20 cellular contexts compared by ENCODE assay signal in the genomic region with DNA sequence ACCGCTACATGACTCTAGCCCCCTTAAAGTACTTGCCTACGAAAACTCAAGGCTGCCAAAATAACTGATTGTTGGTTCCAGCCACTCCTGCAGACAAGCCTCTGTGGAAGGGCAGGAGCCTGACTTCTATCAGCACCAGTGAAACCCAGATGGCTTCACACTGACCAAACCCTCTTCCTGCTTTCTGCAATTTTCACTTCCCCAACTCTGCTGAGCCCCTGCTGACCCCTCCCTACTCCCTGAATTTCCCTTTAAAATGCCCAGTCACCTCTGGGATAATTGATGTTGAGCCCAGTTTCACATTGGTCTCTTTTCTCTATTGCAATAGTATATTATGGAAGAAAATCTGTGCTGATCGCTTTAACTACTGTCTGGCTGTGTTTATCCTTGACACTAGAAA.
DNase-seq lines count a peak whose midpoint lies in the region; ATAC-seq and TF ChIP-seq lines count a peak whose summit lies in the region.
"Had no signal": no experiment of that assay in that cellular context is flagged by ENCODE, and none has a peak within 500 bp of the region (broad histone marks: within the 10 kb centered on the region; RNA-seq: fewer than 3 reads in every experiment).

No MANE protein-coding gene starts in this region.

- no peak overlapping the region for H2AFZ ChIP-seq in OCI-LY7 (ENCODE audit: low read length)
- H2AFZ ChIP-seq: GM23248 had no signal

- DNase-seq in CD4-positive, CD25-positive, alpha-beta regulatory T cell: no peak
- DNase-seq in OCI-LY7 (ENCODE audit: low spot score): no peak
- peak; percentile 3 for DNase-seq in medulla oblongata (ENCODE audit: extremely low spot score)
- DNase-seq in nucleus accumbens (lab: John Stamatoyannopoulos, UW): no peak
- no peak for DNase-seq in NCI-H345 (lab: John Stamatoyannopoulos, UW)
- no peak for DNase-seq in Right ventricle myocardium superior
- no peak for DNase-seq in GM03348 (ENCODE audit: low spot score)
- DNase-seq: activated CD4-positive, alpha-beta T cell treated with anti-CD3 and anti-CD28 coated beads for 4 hours; activated gamma-delta T cell; Calu3; NCI-H2029 treated with DMSO at 0.1 percent for 48 hours; NCI-H510A; ovary; right lobe of liver; stimulated activated naive CD8-positive, alpha-beta T cell treated with anti-CD3 and anti-CD28 coated beads, Interleukin-15, Interleukin-2, amounts not matched to agents 100 U/mL and 50 U/mL, for 24 hours; trophoblast cell had no signal

- H3K27me3 ChIP-seq in CD4-positive, CD25-positive, alpha-beta regulatory T cell (ENCODE audit: control insufficient read depth, insufficient read depth, low read length): no peaks in the 10 kb centered on the region
- H3K27me3 ChIP-seq: gastroesophageal sphincter, ovary, right lobe of liver had no signal

- intact Hi-C loops in OCI-LY7 (cut with micrococcal nuclease; ENCODE audit: unreplicated experiment) (loop anchor here (2.0 to 10.0 kb wide), 3 partner anchors 63 to 231 kb away; a partner anchor contains a TSS), Right ventricle myocardium superior (cut with DNase I) (no loop called here)

- POLR2A ChIA-PET in OCI-LY7 (lab: Charles Lee): no interaction called here

- BruUV-seq in OCI-LY7 (replicated peaks; lab: Mats Ljungman, UMichigan): no TSS peak

- H3K4me1 ChIP-seq in CD4-positive, CD25-positive, alpha-beta regulatory T cell (ENCODE audit: control insufficient read depth, insufficient read depth, low read length, poor library complexity, severe bottlenecking): peaks cover 32% of the 10 kb centered on the region
- H3K4me1 ChIP-seq in OCI-LY7 (ENCODE audit: insufficient read depth, low read length, poor library complexity, severe bottlenecking): peaks cover 88% of the 10 kb centered on the region
- H3K4me1 ChIP-seq: gastroesophageal sphincter had no signal

- CTCF ChIA-PET in OCI-LY7 (lab: Charles Lee; ENCODE audit: unreplicated experiment): interaction anchor here (0.7 kb wide), 1 partner anchor 61 kb away, joined by 3 read pairs; no protein-coding TSS in a partner anchor

- H3K27me3 Mint-ChIP-seq in CD4-positive, CD25-positive, alpha-beta regulatory T cell: no peaks in the 10 kb centered on the region

- no peaks in the 10 kb centered on the region for H3K9me2 ChIP-seq in OCI-LY7 (ENCODE audit: insufficient read depth, low read length)

- H3K79me2 ChIP-seq in OCI-LY7 (ENCODE audit: insufficient read depth, low read depth, low read length): peaks cover 17% of the 10 kb centered on the region; the same call in 1 of the 2 replicates

- no peaks in the 10 kb centered on the region for H3K9me3 Mint-ChIP-seq in CD4-positive, CD25-positive, alpha-beta regulatory T cell

- peaks cover 19 to 84% (median 37%) of the 10 kb centered on the region in 4 donors for H3K4me1 Mint-ChIP-seq in CD4-positive, CD25-positive, alpha-beta regulatory T cell

- peak overlapping the region in 3 of 4 donors; percentile 11 to 44 (median 37) for H3K4me3 Mint-ChIP-seq in CD4-positive, CD25-positive, alpha-beta regulatory T cell

- no peaks in the 10 kb centered on the region; the same call in 1 of the 2 replicates for H4K20me1 ChIP-seq in OCI-LY7 (ENCODE audit: insufficient read depth, low read length)

- no peaks in the 10 kb centered on the region for H3K36me3 ChIP-seq in CD4-positive, CD25-positive, alpha-beta regulatory T cell (ENCODE audit: control insufficient read depth, insufficient read depth, low read length)
- 0 out of 2 replicates have a peak, but pooled peaks cover 3% of the 10 kb centered on the region for H3K36me3 ChIP-seq in OCI-LY7 (ENCODE audit: insufficient read depth, low read length)
- H3K36me3 ChIP-seq: gastroesophageal sphincter, ovary, right lobe of liver had no signal

- no peak overlapping the region for H3K4me3 ChIP-seq in CD4-positive, CD25-positive, alpha-beta regulatory T cell (ENCODE audit: low read depth, low read length)
- no peak overlapping the region for H3K4me3 ChIP-seq in OCI-LY7 (ENCODE audit: low read depth, low read length, poor library complexity, severe bottlenecking)
- H3K4me3 ChIP-seq: gastroesophageal sphincter, GM23248, ovary, right lobe of liver had no signal

- TF ChIP-seq CTCF in OCI-LY7 (conservative IDR thresholded peaks at IDR 0.05; ENCODE audit: low read length): no peak

- H3K4me2 ChIP-seq in OCI-LY7 (ENCODE audit: low read length): peak overlapping the region; percentile 90

- H3K27ac Mint-ChIP-seq in CD4-positive, CD25-positive, alpha-beta regulatory T cell: peak overlapping the region; percentile 48 to 83 (median 78)

- H3K9me3 ChIP-seq in CD4-positive, CD25-positive, alpha-beta regulatory T cell (ENCODE audit: control insufficient read depth in 2 of 2, low read length in 2 of 2): no peaks in the 10 kb centered on the region
- H3K9me3 ChIP-seq in OCI-LY7 (ENCODE audit: low read length): no peaks in the 10 kb centered on the region
- H3K9me3 ChIP-seq: gastroesophageal sphincter, ovary, right lobe of liver had no signal

- ATAC-seq in CD4-positive, CD25-positive, alpha-beta regulatory T cell (ENCODE audit: low read depth in 2 of 2): no peak
- peak; percentile 33 for ATAC-seq in GM21381 (IDR thresholded peaks at IDR 0.05; ENCODE audit: unreplicated experiment)
- no peak for ATAC-seq in Right ventricle myocardium superior (ENCODE audit: poor library complexity)
- ATAC-seq: esophagus mucosa; gastroesophageal sphincter; stimulated activated naive CD8-positive, alpha-beta T cell treated with anti-CD3 and anti-CD28 coated beads, Interleukin-15, Interleukin-2, amounts not matched to agents 100 U/mL and 50 U/mL, for 24 hours had no signal

- peak overlapping the region; percentile 41 for H3K27ac ChIP-seq in CD4-positive, CD25-positive, alpha-beta regulatory T cell (ENCODE audit: insufficient read depth, low read length, poor library complexity, severe bottlenecking)
- peak overlapping the region; percentile 96 for H3K27ac ChIP-seq in OCI-LY7 (ENCODE audit: low read depth, low read length, poor library complexity, severe bottlenecking)
- H3K27ac ChIP-seq: gastroesophageal sphincter, GM23248, ovary, right lobe of liver had no signal

- H3K36me3 Mint-ChIP-seq in CD4-positive, CD25-positive, alpha-beta regulatory T cell: no peaks in the 10 kb centered on the region
